In the genomic region with DNA sequence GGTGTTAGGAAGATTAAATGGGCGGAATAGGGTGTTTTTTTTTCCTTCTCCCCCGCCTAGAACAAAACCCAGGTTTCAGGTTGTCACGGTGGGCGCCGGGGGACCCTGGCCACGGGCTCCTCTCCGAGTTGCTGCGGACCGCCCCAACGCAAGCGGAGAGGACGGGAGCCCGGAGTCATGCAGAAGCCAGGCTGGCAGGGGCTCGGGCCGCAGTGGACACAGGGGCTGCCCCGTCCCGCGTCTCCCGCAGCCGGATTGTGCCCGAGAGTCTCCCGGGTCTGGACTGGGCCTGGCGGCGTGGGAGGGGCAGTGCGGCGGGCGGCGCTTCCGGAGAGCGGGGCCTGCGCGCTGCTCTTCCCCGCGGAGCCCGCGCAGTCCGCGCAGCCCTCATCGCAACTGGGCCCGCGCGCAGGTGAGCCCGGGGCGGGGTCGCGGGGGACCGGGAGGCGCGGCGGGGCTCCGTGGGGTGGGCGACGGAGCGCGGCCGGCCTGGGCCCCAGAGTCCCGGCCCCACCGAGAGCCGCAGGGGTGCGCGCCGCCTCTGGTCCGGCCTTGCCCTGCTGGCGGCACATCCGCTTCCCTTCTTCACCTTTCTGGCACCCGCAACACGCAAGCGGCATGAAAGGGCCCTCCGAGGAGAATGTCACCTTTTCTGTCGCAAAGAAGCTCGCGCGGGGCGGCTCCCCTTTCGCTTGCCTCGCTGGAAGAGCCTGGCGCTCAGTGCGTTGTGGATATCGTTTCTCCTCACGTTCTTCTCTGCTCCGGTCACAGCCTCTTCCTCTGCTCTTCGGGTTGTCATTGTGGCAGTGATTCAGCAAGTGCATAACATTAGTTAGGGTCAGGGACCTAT, we compare ENCODE assay signal across 1 cellular context.
TF ChIP-seq lines count a peak whose summit lies in the region.

A gene with protein sequence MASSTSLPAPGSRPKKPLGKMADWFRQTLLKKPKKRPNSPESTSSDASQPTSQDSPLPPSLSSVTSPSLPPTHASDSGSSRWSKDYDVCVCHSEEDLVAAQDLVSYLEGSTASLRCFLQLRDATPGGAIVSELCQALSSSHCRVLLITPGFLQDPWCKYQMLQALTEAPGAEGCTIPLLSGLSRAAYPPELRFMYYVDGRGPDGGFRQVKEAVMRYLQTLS (plus strand): TSS at position 352 of the 850 bp plus-strand sequence. CDS start 7,802 bp downstream, outside the sequence.

TF ChIP-seq in K562, 482 proteins besides CTCF, POLR2A, EP300 and RAD21 (continued from another document):
- TF ChIP-seq, protein P1, sequence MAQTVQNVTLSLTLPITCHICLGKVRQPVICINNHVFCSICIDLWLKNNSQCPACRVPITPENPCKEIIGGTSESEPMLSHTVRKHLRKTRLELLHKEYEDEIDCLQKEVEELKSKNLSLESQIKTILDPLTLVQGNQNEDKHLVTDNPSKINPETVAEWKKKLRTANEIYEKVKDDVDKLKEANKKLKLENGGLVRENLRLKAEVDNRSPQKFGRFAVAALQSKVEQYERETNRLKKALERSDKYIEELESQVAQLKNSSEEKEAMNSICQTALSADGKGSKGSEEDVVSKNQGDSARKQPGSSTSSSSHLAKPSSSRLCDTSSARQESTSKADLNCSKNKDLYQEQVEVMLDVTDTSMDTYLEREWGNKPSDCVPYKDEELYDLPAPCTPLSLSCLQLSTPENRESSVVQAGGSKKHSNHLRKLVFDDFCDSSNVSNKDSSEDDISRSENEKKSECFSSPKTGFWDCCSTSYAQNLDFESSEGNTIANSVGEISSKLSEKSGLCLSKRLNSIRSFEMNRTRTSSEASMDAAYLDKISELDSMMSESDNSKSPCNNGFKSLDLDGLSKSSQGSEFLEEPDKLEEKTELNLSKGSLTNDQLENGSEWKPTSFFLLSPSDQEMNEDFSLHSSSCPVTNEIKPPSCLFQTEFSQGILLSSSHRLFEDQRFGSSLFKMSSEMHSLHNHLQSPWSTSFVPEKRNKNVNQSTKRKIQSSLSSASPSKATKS (CRISPR knock-in tag; IDR thresholded peaks at IDR 0.05): no peak
